Comparison of ENCODE assay signal across 8 cellular contexts in the genomic region with DNA sequence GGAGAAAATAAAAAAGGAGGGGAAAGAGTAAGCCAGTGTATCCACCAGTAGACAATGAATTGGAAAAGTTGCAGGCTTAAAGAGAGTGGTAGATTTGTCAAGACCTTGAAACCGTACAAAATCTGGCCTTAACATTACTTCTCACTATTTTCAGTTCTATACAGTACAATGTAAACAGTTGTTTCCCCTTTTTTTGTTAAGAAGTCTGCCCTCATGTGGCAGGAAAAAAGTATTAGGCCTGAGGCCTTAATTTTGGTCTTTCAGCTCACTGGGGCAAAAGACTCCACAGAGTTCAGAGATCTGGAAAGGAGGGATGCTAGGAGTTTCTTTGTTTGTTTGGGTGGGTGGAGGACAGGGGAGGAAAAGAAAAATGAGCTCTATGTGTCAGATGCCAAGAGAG.
DNase-seq lines count a peak whose midpoint lies in the region; ATAC-seq and TF ChIP-seq lines count a peak whose summit lies in the region.

No MANE protein-coding gene starts in this region.

- H2BK5ac ChIP-seq in mesenchymal stem cell (ENCODE audit: low read depth, low read length, poor library complexity, severe bottlenecking): no peak overlapping the region

- H2BK120ac ChIP-seq in mesenchymal stem cell (ENCODE audit: low read depth, low read length): no peak overlapping the region

- H2BK15ac ChIP-seq in mesenchymal stem cell (ENCODE audit: low read depth, poor library complexity, severe bottlenecking): no peak overlapping the region

- H3K27me3 Mint-ChIP-seq in T-helper 2 cell treated with Interferon-gamma antibody and Interleukin-4, amounts not matched to agents 5 μg/mL and 100 μg/mL, for 36 hours (ENCODE audit: low read depth): peaks cover 6% of the 10 kb centered on the region
- H3K27me3 Mint-ChIP-seq in activated T-cell treated with anti-CD3 and anti-CD28 coated beads, Interleukin-2, amount 50 U/mL, for 24 hours: peaks cover 16% of the 10 kb centered on the region

- H3K27ac ChIP-seq in mesenchymal stem cell (ENCODE audit: low read length, poor library complexity, severe bottlenecking): no peak overlapping the region

- DNase-seq in BE2C: no peak
- no peak for DNase-seq in T-helper 2 cell treated with Interferon-gamma antibody and Interleukin-4, amounts not matched to agents 5 μg/mL and 100 μg/mL, for 36 hours (ENCODE audit: low spot score)
- peak; percentile 23 for DNase-seq in mesenchymal stem cell
- DNase-seq in activated T-cell treated with anti-CD3 and anti-CD28 coated beads, Interleukin-2, amount 50 U/mL, for 24 hours: no peak
- DNase-seq in activated CD4-positive, alpha-beta T cell treated with anti-CD3 and anti-CD28 coated beads, Interleukin-2, amount 50 U/mL, for 1 hour: no peak

- H2BK12ac ChIP-seq in mesenchymal stem cell (ENCODE audit: low read length in 2 of 2): no peak overlapping the region

- no peaks in the 10 kb centered on the region for H3K36me3 ChIP-seq in BE2C
- no peaks in the 10 kb centered on the region for H3K36me3 ChIP-seq in mesenchymal stem cell (ENCODE audit: control insufficient read depth in 1 of 2, insufficient read depth in 2 of 2, low read depth in 1 of 2, low read length in 2 of 2)

- no peak overlapping the region for H2AK5ac ChIP-seq in mesenchymal stem cell (ENCODE audit: low read length, severe bottlenecking)

- no peaks in the 10 kb centered on the region for H3K36me3 Mint-ChIP-seq in T-helper 2 cell treated with Interferon-gamma antibody and Interleukin-4, amounts not matched to agents 5 μg/mL and 100 μg/mL, for 36 hours (ENCODE audit: low read depth)
- H3K36me3 Mint-ChIP-seq in activated T-cell treated with anti-CD3 and anti-CD28 coated beads, Interleukin-2, amount 50 U/mL, for 24 hours (ENCODE audit: low read depth): no peaks in the 10 kb centered on the region

- H3K4me2 ChIP-seq in mesenchymal stem cell (ENCODE audit: low read length, poor library complexity, severe bottlenecking): no peak overlapping the region

- WGBS in mesenchymal stem cell: no CpG with 5 or more reads among the region's 1 CpG

- peaks cover 3% of the 10 kb centered on the region for H3K4me1 Mint-ChIP-seq in T-helper 2 cell treated with Interferon-gamma antibody and Interleukin-4, amounts not matched to agents 5 μg/mL and 100 μg/mL, for 36 hours (ENCODE audit: low read depth)
- H3K4me1 Mint-ChIP-seq in activated T-cell treated with anti-CD3 and anti-CD28 coated beads, Interleukin-2, amount 50 U/mL, for 24 hours (ENCODE audit: low read depth): peaks cover 2% of the 10 kb centered on the region

- H3K9ac ChIP-seq in mesenchymal stem cell (ENCODE audit: low read length): no peak overlapping the region

- H4K8ac ChIP-seq in mesenchymal stem cell (ENCODE audit: low read length): no peak overlapping the region

- no peak overlapping the region for H3K4me3 ChIP-seq in BE2C (ENCODE audit: low read depth, low read length)
- no peak overlapping the region for H3K4me3 ChIP-seq in mesenchymal stem cell (ENCODE audit: insufficient read depth in 1 of 2, low read depth in 1 of 2, low read length in 2 of 2)

- no peak overlapping the region for H2AFZ ChIP-seq in mesenchymal stem cell (ENCODE audit: low read depth, low read length)

- H3K23ac ChIP-seq in mesenchymal stem cell (ENCODE audit: low read length in 2 of 2): no peak overlapping the region

- H3K14ac ChIP-seq in mesenchymal stem cell (ENCODE audit: low read length in 2 of 2): no peak overlapping the region

- no peak overlapping the region for H3K18ac ChIP-seq in mesenchymal stem cell (ENCODE audit: low read depth in 1 of 2, low read length in 2 of 2)

- H3K27me3 ChIP-seq in BE2C (no peaks in the 10 kb centered on the region), mesenchymal stem cell (ENCODE audit: control insufficient read depth in 1 of 2, insufficient read depth in 1 of 2, low read length in 2 of 2) (peaks cover 0 to 12% of the 10 kb centered on the region in 2 experiments)

- H3K79me1 ChIP-seq in mesenchymal stem cell (replicated peaks; ENCODE audit: low read length, poor library complexity, severe bottlenecking): no peaks in the 10 kb centered on the region

- ATAC-seq in GM18517 (IDR thresholded peaks at IDR 0.05; ENCODE audit: unreplicated experiment) (peak; percentile 85), HG03139 (IDR thresholded peaks at IDR 0.05; ENCODE audit: unreplicated experiment) (peak; percentile 82), HG03469 (IDR thresholded peaks at IDR 0.05; ENCODE audit: unreplicated experiment) (no peak)

- H3K9me3 Mint-ChIP-seq in T-helper 2 cell treated with Interferon-gamma antibody and Interleukin-4, amounts not matched to agents 5 μg/mL and 100 μg/mL, for 36 hours: no peaks in the 10 kb centered on the region
- no peaks in the 10 kb centered on the region for H3K9me3 Mint-ChIP-seq in activated T-cell treated with anti-CD3 and anti-CD28 coated beads, Interleukin-2, amount 50 U/mL, for 24 hours

- TF ChIP-seq CTCF in BE2C (IDR thresholded peaks at IDR 0.05; ENCODE audit: low read depth, low read length): peak; percentile 29

- H3K27ac Mint-ChIP-seq in T-helper 2 cell treated with Interferon-gamma antibody and Interleukin-4, amounts not matched to agents 5 μg/mL and 100 μg/mL, for 36 hours: peak overlapping the region; percentile 6
- no peak overlapping the region for H3K27ac Mint-ChIP-seq in activated T-cell treated with anti-CD3 and anti-CD28 coated beads, Interleukin-2, amount 50 U/mL, for 24 hours

- no peak overlapping the region for H3K4me3 Mint-ChIP-seq in T-helper 2 cell treated with Interferon-gamma antibody and Interleukin-4, amounts not matched to agents 5 μg/mL and 100 μg/mL, for 36 hours
- H3K4me3 Mint-ChIP-seq in activated T-cell treated with anti-CD3 and anti-CD28 coated beads, Interleukin-2, amount 50 U/mL, for 24 hours: no peak overlapping the region

- no peaks in the 10 kb centered on the region for H3K4me1 ChIP-seq in BE2C
- H3K4me1 ChIP-seq in mesenchymal stem cell (ENCODE audit: control insufficient read depth, insufficient read depth, low read depth, low read length): no peaks in the 10 kb centered on the region

- H3K9me3 ChIP-seq in BE2C (no peaks in the 10 kb centered on the region), mesenchymal stem cell (ENCODE audit: control insufficient read depth, low read length) (no peaks in the 10 kb centered on the region)

- no peak overlapping the region for H4K91ac ChIP-seq in mesenchymal stem cell (ENCODE audit: low read length)

- H3K4ac ChIP-seq in mesenchymal stem cell (ENCODE audit: low read depth in 1 of 2, low read length in 2 of 2): no peak overlapping the region
